In genomic region chr7:134890246-134891240, GRCh38 we compare ENCODE assay signal across 9 cellular contexts.
A peak's percentile ranks its signal among the peaks of the same experiment; 100 is the strongest.
DNase-seq lines count a peak whose midpoint lies in the region; ATAC-seq and TF ChIP-seq lines count a peak whose summit lies in the region.
"Had no signal": no experiment of that assay in that cellular context is flagged by ENCODE, and none has a peak within 500 bp of the region (broad histone marks: within the 10 kb centered on the region; RNA-seq: fewer than 3 reads in every experiment).

No MANE protein-coding gene starts in this region.

- peaks cover 0 to 3% (median 0%) of the 10 kb centered on the region in 4 donors for H3K9me3 ChIP-seq in tibial nerve

- TF ChIP-seq EP300 in tibial nerve (IDR thresholded peaks at IDR 0.05), result no peak

- H3K27ac Mint-ChIP-seq in brain, result peak overlapping the region; percentile 91 to 97 (median 94)
- H3K27ac Mint-ChIP-seq in activated CD4-positive, alpha-beta T cell treated with anti-CD3 and anti-CD28 coated beads, Interleukin-2, amount 10 ng/mL, durations not matched to agents 24 days and 14 days, result no peak overlapping the region

- peak overlapping the region; percentile 87 to 95 (median 92) for H3K4me3 Mint-ChIP-seq in brain
- H3K4me3 Mint-ChIP-seq in activated CD4-positive, alpha-beta T cell treated with anti-CD3 and anti-CD28 coated beads, Interleukin-2, amount 10 ng/mL, durations not matched to agents 24 days and 14 days, result no peak overlapping the region

- H3K27me3 ChIP-seq in layer of hippocampus (ENCODE audit: control insufficient read depth, insufficient read depth, low read length), result no peaks in the 10 kb centered on the region
- no peaks in the 10 kb centered on the region for H3K27me3 ChIP-seq in tibial nerve

- H3K27ac ChIP-seq in layer of hippocampus (ENCODE audit: low read depth, low read length) (peak overlapping the region; percentile 85), tibial nerve (peak overlapping the region; percentile 80 to 95 (median 85))
- H3K27ac ChIP-seq: KMS-11 had no signal

- H3K36me3 Mint-ChIP-seq in brain, result peaks cover 20% of the 10 kb centered on the region
- no peaks in the 10 kb centered on the region for H3K36me3 Mint-ChIP-seq in activated CD4-positive, alpha-beta T cell treated with anti-CD3 and anti-CD28 coated beads, Interleukin-2, amount 10 ng/mL, durations not matched to agents 24 days and 14 days (ENCODE audit: low read depth)

- H3K36me3 ChIP-seq in tibial nerve, result no peaks in the 10 kb centered on the region

- peaks cover 5 to 8% (median 5%) of the 10 kb centered on the region in 5 experiments for H3K9me3 Mint-ChIP-seq in brain
- peaks cover 11% of the 10 kb centered on the region for H3K9me3 Mint-ChIP-seq in activated CD4-positive, alpha-beta T cell treated with anti-CD3 and anti-CD28 coated beads, Interleukin-2, amount 10 ng/mL, durations not matched to agents 24 days and 14 days

- TF ChIP-seq POLR2A in tibial nerve (IDR thresholded peaks at IDR 0.05), result no peak

- TF ChIP-seq CTCF in brain (conservative IDR thresholded peaks at IDR 0.05), result no peak
- TF ChIP-seq CTCF in tibial nerve (IDR thresholded peaks at IDR 0.05), result no peak

- ATAC-seq in GM19328 (IDR thresholded peaks at IDR 0.05; ENCODE audit: unreplicated experiment) (no peak), HG03378 (IDR thresholded peaks at IDR 0.05; ENCODE audit: unreplicated experiment) (no peak)

- peak overlapping the region; percentile 37 to 62 (median 48) for H3K4me3 ChIP-seq in tibial nerve

- peaks cover 79% of the 10 kb centered on the region for H3K4me1 Mint-ChIP-seq in brain
- peaks cover 16% of the 10 kb centered on the region for H3K4me1 Mint-ChIP-seq in activated CD4-positive, alpha-beta T cell treated with anti-CD3 and anti-CD28 coated beads, Interleukin-2, amount 10 ng/mL, durations not matched to agents 24 days and 14 days

- H3K27me3 Mint-ChIP-seq in brain, result peaks cover 4% of the 10 kb centered on the region
- H3K27me3 Mint-ChIP-seq in activated CD4-positive, alpha-beta T cell treated with anti-CD3 and anti-CD28 coated beads, Interleukin-2, amount 10 ng/mL, durations not matched to agents 24 days and 14 days, result peaks cover 2% of the 10 kb centered on the region

- 31 to 34% methylated on average over 10 of the region's 10 CpGs for WGBS in tibial nerve, 2 donors

- H3K4me1 ChIP-seq in tibial nerve, result peaks cover 0 to 56% (median 27%) of the 10 kb centered on the region in 4 donors

- intact Hi-C loops in activated CD4-positive, alpha-beta T cell treated with anti-CD3 and anti-CD28 coated beads, Interleukin-2, amount 10 ng/mL, durations not matched to agents 24 days and 14 days (cut with micrococcal nuclease), result no loop called here

- peak; percentile 22 for DNase-seq in DMS53 (lab: John Stamatoyannopoulos, UW)
- no peak for DNase-seq in DMS53 treated with DMSO at 0.1 percent for 48 hours (lab: John Stamatoyannopoulos, UW; ENCODE audit: unreplicated experiment)
- DNase-seq in tibial nerve (ENCODE audit: low spot score in 2 of 2), result peak in 1 of 2 donors; percentile 33
- no peak for DNase-seq in activated CD4-positive, alpha-beta T cell treated with anti-CD3 and anti-CD28 coated beads, Interleukin-2, amount 10 ng/mL, durations not matched to agents 24 days and 14 days
